In the genomic region with DNA sequence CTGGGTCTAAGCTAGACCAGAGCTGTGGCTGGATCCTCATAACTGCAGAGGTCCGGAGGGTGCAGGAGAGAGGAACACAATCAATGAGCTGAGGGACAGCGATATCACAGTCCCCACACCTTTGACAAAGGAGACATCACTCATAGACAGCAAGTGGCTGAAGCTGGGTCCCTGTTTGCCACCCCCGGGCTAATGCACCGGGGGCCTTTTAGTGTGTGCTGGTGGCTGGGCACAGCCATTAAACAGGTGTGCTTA, we compare ENCODE assay signal across 25 cellular contexts.
"Had no signal": no experiment of that assay in that cellular context is flagged by ENCODE, and none has a peak within 500 bp of the region (broad histone marks: within the 10 kb centered on the region; RNA-seq: fewer than 3 reads in every experiment).

No MANE protein-coding gene starts in this region.

- H3K9me3 ChIP-seq: esophagus squamous epithelium, thoracic aorta had no signal

- H3K4me1 ChIP-seq: esophagus squamous epithelium had no signal

- H3K4me1 Mint-ChIP-seq: activated B cell treated with CpG ODN at 0.5 μM for 24 hours; stimulated activated effector memory CD8-positive, alpha-beta T cell treated with anti-CD3 and anti-CD28 coated beads, Interleukin-12 subunit alpha, Interleukin-12 subunit beta, amount 100 ng/mL, for 72 hours had no signal

- H3K27me3 ChIP-seq: esophagus squamous epithelium had no signal

- H3K27ac ChIP-seq: esophagus squamous epithelium, thoracic aorta had no signal

- H3K36me3 ChIP-seq: esophagus squamous epithelium, thoracic aorta had no signal

- H3K36me3 Mint-ChIP-seq: activated naive CD8-positive, alpha-beta T cell; brain; mesothelial cell of epicardium; naive thymus-derived CD4-positive, alpha-beta T cell; stimulated activated effector memory CD8-positive, alpha-beta T cell treated with anti-CD3 and anti-CD28 coated beads, Interleukin-12 subunit alpha, Interleukin-12 subunit beta, amount 100 ng/mL, for 72 hours had no signal

- H3K27ac Mint-ChIP-seq: activated B cell treated with CpG ODN at 0.5 μM for 24 hours; activated CD8-positive, alpha-beta T cell treated with anti-CD3 and anti-CD28 coated beads, Interleukin-2, amount 10 ng/mL, durations not matched to agents 7 days and 5 days; activated naive CD8-positive, alpha-beta T cell; activated T-cell treated with anti-CD3 and anti-CD28 coated beads, Interleukin-2, amount 50 U/mL, for 72 hours; naive thymus-derived CD4-positive, alpha-beta T cell; stimulated activated effector memory CD8-positive, alpha-beta T cell treated with anti-CD3 and anti-CD28 coated beads, Interleukin-12 subunit alpha, Interleukin-12 subunit beta, amount 100 ng/mL, for 72 hours; stimulated activated naive CD8-positive, alpha-beta T cell treated with anti-CD3 and anti-CD28 coated beads, Interleukin-15, Interleukin-2, amounts not matched to agents 100 ng/mL and 50 ng/mL, for 24 hours; T-helper 2 cell treated with Interferon-gamma antibody and Interleukin-4, amounts not matched to agents 5 μg/mL and 100 μg/mL, for 36 hours had no signal

- ATAC-seq: activated CD8-positive, alpha-beta T cell treated with anti-CD3 and anti-CD28 coated beads, Interleukin-2, amount 10 ng/mL, durations not matched to agents 7 days and 5 days; activated T-cell treated with anti-CD3 and anti-CD28 coated beads, Interleukin-2, amount 50 U/mL, for 72 hours; left colon; naive thymus-derived CD4-positive, alpha-beta T cell; right cardiac atrium; stimulated activated effector memory CD8-positive, alpha-beta T cell treated with anti-CD3 and anti-CD28 coated beads, Interleukin-12 subunit alpha, Interleukin-12 subunit beta, amount 100 ng/mL, for 72 hours had no signal

- H3K9me3 Mint-ChIP-seq: activated B cell treated with CpG ODN at 0.5 μM for 24 hours; activated T-cell treated with anti-CD3 and anti-CD28 coated beads, Interleukin-2, amount 50 U/mL, for 72 hours; brain; mesothelial cell of epicardium; naive thymus-derived CD4-positive, alpha-beta T cell; stimulated activated effector memory CD8-positive, alpha-beta T cell treated with anti-CD3 and anti-CD28 coated beads, Interleukin-12 subunit alpha, Interleukin-12 subunit beta, amount 100 ng/mL, for 72 hours; stimulated activated naive CD8-positive, alpha-beta T cell treated with anti-CD3 and anti-CD28 coated beads, Interleukin-15, Interleukin-2, amounts not matched to agents 100 ng/mL and 50 ng/mL, for 24 hours; T-helper 2 cell treated with Interferon-gamma antibody and Interleukin-4, amounts not matched to agents 5 μg/mL and 100 μg/mL, for 36 hours had no signal

- DNase-seq: activated B cell treated with CpG ODN at 0.5 μM for 24 hours; activated CD4-positive, alpha-beta T cell treated with anti-CD3 and anti-CD28 coated beads, Interleukin-2, amount 50 U/mL, for 1 hour; activated CD8-positive, alpha-beta T cell treated with anti-CD3 and anti-CD28 coated beads, Interleukin-2, amount 10 ng/mL, durations not matched to agents 7 days and 5 days; activated naive CD4-positive, alpha-beta T cell; activated T-cell treated with anti-CD3 and anti-CD28 coated beads for 4 hours; activated T-cell treated with anti-CD3 and anti-CD28 coated beads, Interleukin-2, amount 50 U/mL, for 72 hours; esophagus squamous epithelium; left colon; naive thymus-derived CD4-positive, alpha-beta T cell; nucleus accumbens; right cardiac atrium; stimulated activated CD4-positive, alpha-beta T cell treated with anti-CD3 and anti-CD28 coated beads, Interleukin-12 subunit alpha, Interleukin-12 subunit beta, amount 100 ng/mL, for 4 hours; stimulated activated CD4-positive, alpha-beta T cell treated with anti-CD3 and anti-CD28 coated beads, Interleukin-4, amount 100 ng/mL, for 24 hours; T-helper 1 cell; trophoblast cell had no signal

- FAIRE-seq: frontal cortex, keratinocyte, urothelium cell line had no signal

- H3K4me3 Mint-ChIP-seq: activated B cell treated with CpG ODN at 0.5 μM for 24 hours; activated CD8-positive, alpha-beta T cell treated with anti-CD3 and anti-CD28 coated beads, Interleukin-2, amount 10 ng/mL, durations not matched to agents 7 days and 5 days; activated naive CD8-positive, alpha-beta T cell; activated T-cell treated with anti-CD3 and anti-CD28 coated beads, Interleukin-2, amount 50 U/mL, for 72 hours; mesothelial cell of epicardium; naive thymus-derived CD4-positive, alpha-beta T cell; stimulated activated effector memory CD8-positive, alpha-beta T cell treated with anti-CD3 and anti-CD28 coated beads, Interleukin-12 subunit alpha, Interleukin-12 subunit beta, amount 100 ng/mL, for 72 hours; stimulated activated naive CD8-positive, alpha-beta T cell treated with anti-CD3 and anti-CD28 coated beads, Interleukin-15, Interleukin-2, amounts not matched to agents 100 ng/mL and 50 ng/mL, for 24 hours; T-helper 2 cell treated with Interferon-gamma antibody and Interleukin-4, amounts not matched to agents 5 μg/mL and 100 μg/mL, for 36 hours had no signal

- H3K4me3 ChIP-seq: esophagus squamous epithelium, thoracic aorta had no signal
